ENCODE assay signal across 1 cellular context in genomic region chr10:104332243-104333036, GRCh38.
TF ChIP-seq lines count a peak whose summit lies in the region.

No MANE protein-coding gene starts in this region.

TF ChIP-seq in K562, 482 proteins besides CTCF, POLR2A, EP300 and RAD21 (continued from another document and continues in another):
- no peak for TF ChIP-seq GABPB1 (CRISPR knock-in tag; IDR thresholded peaks at IDR 0.05)
- TF ChIP-seq ZC3H8 (IDR thresholded peaks at IDR 0.05), result no peak
- no peak for TF ChIP-seq ZNF609 (CRISPR knock-in tag; IDR thresholded peaks at IDR 0.05; ENCODE audit: borderline replicate concordance)
- no peak for TF ChIP-seq ELF2 (CRISPR knock-in tag; IDR thresholded peaks at IDR 0.05)
- no peak for TF ChIP-seq E2F6 (IDR thresholded peaks at IDR 0.05; ENCODE audit: borderline replicate concordance in 1 of 2, extremely low read depth in 1 of 2, insufficient read depth in 1 of 2, insufficient read length in 1 of 2, low read depth in 1 of 2, low read length in 1 of 2, poor library complexity in 1 of 2, severe bottlenecking in 1 of 2)
- no peak for TF ChIP-seq E2F5 (CRISPR knock-in tag; IDR thresholded peaks at IDR 0.05)
- peak; percentile 25; the same call in 1 of the 2 replicates for TF ChIP-seq NFE2 (IDR thresholded peaks at IDR 0.05; ENCODE audit: low read depth)
- no peak for TF ChIP-seq SREBF1 (IDR thresholded peaks at IDR 0.05; ENCODE audit: borderline replicate concordance, low read depth, low read length)
- TF ChIP-seq GABPA (tag; conservative IDR thresholded peaks at IDR 0.05; ENCODE audit: low read depth), result no peak
- no peak for TF ChIP-seq ZNF174 (CRISPR knock-in tag; IDR thresholded peaks at IDR 0.05)
- no peak for TF ChIP-seq SRSF3 (IDR thresholded peaks at IDR 0.05; ENCODE audit: insufficient read depth, low read length)
- TF ChIP-seq STAT6 (CRISPR knock-in tag; IDR thresholded peaks at IDR 0.05), result no peak
- no peak for TF ChIP-seq HSF4 (CRISPR knock-in tag; IDR thresholded peaks at IDR 0.05; ENCODE audit: borderline replicate concordance)
- no peak for TF ChIP-seq RBM39 (optimal IDR thresholded peaks at IDR 0.05; ENCODE audit: low read depth, low read length)
- TF ChIP-seq PKNOX1 (IDR thresholded peaks at IDR 0.05), result peak; percentile 41; the same call in 1 of the 2 replicates
- no peak for TF ChIP-seq LEF1 (IDR thresholded peaks at IDR 0.05)
- TF ChIP-seq KDM4B (IDR thresholded peaks at IDR 0.05; ENCODE audit: borderline replicate concordance in 2 of 2, low read depth in 1 of 2), result no peak
- no peak for TF ChIP-seq SP2 (IDR thresholded peaks at IDR 0.05; ENCODE audit: extremely low read depth, low read depth, low read length, poor library complexity, severe bottlenecking)
- no peak for TF ChIP-seq RUNX1 (IDR thresholded peaks at IDR 0.05; ENCODE audit: low read depth)
- no peak for TF ChIP-seq USF1 (CRISPR knock-in tag; IDR thresholded peaks at IDR 0.05)
- TF ChIP-seq RBM14 (IDR thresholded peaks at IDR 0.05; ENCODE audit: borderline replicate concordance, insufficient read depth, low read depth, low read length), result no peak
- no peak for TF ChIP-seq ZBTB49 (CRISPR knock-in tag; IDR thresholded peaks at IDR 0.05; ENCODE audit: borderline replicate concordance)
- peak; percentile 45 for TF ChIP-seq HDAC3 (IDR thresholded peaks at IDR 0.05; ENCODE audit: borderline replicate concordance, partially characterized antibody)
- no peak for TF ChIP-seq EZH2 (IDR thresholded peaks at IDR 0.05; ENCODE audit: borderline replicate concordance, low read depth, low read length)
- peak; percentile 34; the same call in 1 of the 2 replicates for TF ChIP-seq EP400 (IDR thresholded peaks at IDR 0.05)
- no peak for TF ChIP-seq CCAR2 (IDR thresholded peaks at IDR 0.05; ENCODE audit: low read depth, low read length)
- no peak for TF ChIP-seq RERE (CRISPR knock-in tag; IDR thresholded peaks at IDR 0.05; ENCODE audit: borderline replicate concordance)
- TF ChIP-seq GATA2 (CRISPR knock-in tag; IDR thresholded peaks at IDR 0.05), result peak; percentile 11; the same call in 1 of the 2 replicates
- peak in 1 of 2 experiments; percentile 28; a peak in 1 of 4 replicates for TF ChIP-seq HDAC1 (IDR thresholded peaks at IDR 0.05)
- no peak for TF ChIP-seq ZNF146 (CRISPR knock-in tag; IDR thresholded peaks at IDR 0.05; ENCODE audit: unreplicated experiment)
- TF ChIP-seq MCM3 (IDR thresholded peaks at IDR 0.05), result no peak
- no peak for TF ChIP-seq HNRNPLL (IDR thresholded peaks at IDR 0.05; ENCODE audit: low read depth, low read length, poor library complexity, severe bottlenecking)
- 0 out of 4 replicates have a peak, but pooled peaks of 1 of the 2 experiments have one; percentile 11 for TF ChIP-seq TBL1XR1 (IDR thresholded peaks at IDR 0.05; ENCODE audit: low read length in 2 of 2)
- no peak for TF ChIP-seq CBX8 (IDR thresholded peaks at IDR 0.05; ENCODE audit: borderline replicate concordance, extremely low read depth, low read depth, low read length, poor library complexity, severe bottlenecking)
- TF ChIP-seq HNRNPUL1 (IDR thresholded peaks at IDR 0.05; ENCODE audit: low read length), result no peak
- TF ChIP-seq TEAD2 (tag; IDR thresholded peaks at IDR 0.05), result no peak
- no peak for TF ChIP-seq CGGBP1 (CRISPR knock-in tag; IDR thresholded peaks at IDR 0.05)
- no peak for TF ChIP-seq SFPQ (IDR thresholded peaks at IDR 0.05; ENCODE audit: low read depth, low read length)
